ENCODE assay signal across 8 cellular contexts in genomic region chr9:37421914-37422288, GRCh38. TPM values are rescaled to one million over a fixed set of nuclear protein-coding genes. Genes with fewer than 3 reads are reported as not detected.
DNase-seq lines count a peak whose midpoint lies in the region; ATAC-seq and TF ChIP-seq lines count a peak whose summit lies in the region.

No MANE protein-coding gene starts in this region.

- no peaks in the 10 kb centered on the region for H3K27me3 Mint-ChIP-seq in central memory CD8-positive, alpha-beta T cell
- H3K27me3 Mint-ChIP-seq in mesothelial cell of epicardium (ENCODE audit: low read depth), result no peaks in the 10 kb centered on the region

- peaks cover 4% of the 10 kb centered on the region for H3K4me1 ChIP-seq in BE2C

- H3K36me3 Mint-ChIP-seq in central memory CD8-positive, alpha-beta T cell (ENCODE audit: insufficient read depth), result peaks cover 18% of the 10 kb centered on the region
- H3K36me3 Mint-ChIP-seq in mesothelial cell of epicardium, result peaks cover 10% of the 10 kb centered on the region

- TF ChIP-seq CTCF in BE2C (IDR thresholded peaks at IDR 0.05; ENCODE audit: low read depth, low read length), result no peak
- TF ChIP-seq CTCF in mesothelial cell of epicardium (IDR thresholded peaks at IDR 0.05; ENCODE audit: unreplicated experiment), result no peak

- H3K4me1 Mint-ChIP-seq in central memory CD8-positive, alpha-beta T cell, result peaks cover 24% of the 10 kb centered on the region
- peaks cover 19% of the 10 kb centered on the region for H3K4me1 Mint-ChIP-seq in mesothelial cell of epicardium

- no peak for DNase-seq in BE2C
- DNase-seq in HuH-7.5 (ENCODE audit: low spot score), result peak; percentile 77
- DNase-seq in central memory CD8-positive, alpha-beta T cell (ENCODE audit: low spot score in 2 of 2), result no peak
- DNase-seq in mesothelial cell of epicardium (ENCODE audit: low spot score in 2 of 2, unreplicated experiment in 2 of 2), result no peak
- no peak for DNase-seq in stimulated activated CD8-positive, alpha-beta memory T cell treated with anti-CD3 and anti-CD28 coated beads, Interleukin-4, amount 100 ng/mL, for 48 hours
- DNase-seq in foreskin melanocyte, result no peak
- no peak for DNase-seq in AG08396 (ENCODE audit: low spot score)

- H3K36me3 ChIP-seq in BE2C, result peaks cover 11% of the 10 kb centered on the region

- H3K4me3 ChIP-seq in BE2C (ENCODE audit: low read depth, low read length), result peak overlapping the region; percentile 96

- peak overlapping the region; percentile 96 for H3K27ac Mint-ChIP-seq in central memory CD8-positive, alpha-beta T cell (ENCODE audit: low read depth)
- H3K27ac Mint-ChIP-seq in mesothelial cell of epicardium, result peak overlapping the region; percentile 98

- no peaks in the 10 kb centered on the region for H3K9me3 ChIP-seq in BE2C

- peak overlapping the region; percentile 97 for H3K4me3 Mint-ChIP-seq in central memory CD8-positive, alpha-beta T cell
- peak overlapping the region; percentile 94 for H3K4me3 Mint-ChIP-seq in mesothelial cell of epicardium

- ATAC-seq in central memory CD8-positive, alpha-beta T cell (replicated peaks; ENCODE audit: extremely low read depth, poor library complexity, severe bottlenecking), result peak; percentile 1
- ATAC-seq in GM21447 (IDR thresholded peaks at IDR 0.05; ENCODE audit: unreplicated experiment), result no peak

- H3K27me3 ChIP-seq in BE2C, result no peaks in the 10 kb centered on the region

- H3K9me3 Mint-ChIP-seq in central memory CD8-positive, alpha-beta T cell, result no peaks in the 10 kb centered on the region
- no peaks in the 10 kb centered on the region for H3K9me3 Mint-ChIP-seq in mesothelial cell of epicardium

RNA-seq across cellular contexts. Expression of gene GRHPR, which starts 0.6 kb away (rescaled TPM):
- polyA plus RNA-seq in BE2C (2012; ENCODE audit: insufficient read depth, insufficient read length, low read depth), result 81.4 TPM
- total RNA-seq in mesothelial cell of epicardium, result 99.5 to 106 TPM (median 102 TPM) in 3 replicates

RNA-seq across cellular contexts. Expression of gene ZBTB5, which starts 43.3 kb away (rescaled TPM):
- 15.8 TPM for polyA plus RNA-seq in BE2C (2012; ENCODE audit: insufficient read depth, insufficient read length, low read depth)
- 34.2 to 35.3 TPM (median 35.2 TPM) in 3 replicates for total RNA-seq in mesothelial cell of epicardium
